In the genomic region with DNA sequence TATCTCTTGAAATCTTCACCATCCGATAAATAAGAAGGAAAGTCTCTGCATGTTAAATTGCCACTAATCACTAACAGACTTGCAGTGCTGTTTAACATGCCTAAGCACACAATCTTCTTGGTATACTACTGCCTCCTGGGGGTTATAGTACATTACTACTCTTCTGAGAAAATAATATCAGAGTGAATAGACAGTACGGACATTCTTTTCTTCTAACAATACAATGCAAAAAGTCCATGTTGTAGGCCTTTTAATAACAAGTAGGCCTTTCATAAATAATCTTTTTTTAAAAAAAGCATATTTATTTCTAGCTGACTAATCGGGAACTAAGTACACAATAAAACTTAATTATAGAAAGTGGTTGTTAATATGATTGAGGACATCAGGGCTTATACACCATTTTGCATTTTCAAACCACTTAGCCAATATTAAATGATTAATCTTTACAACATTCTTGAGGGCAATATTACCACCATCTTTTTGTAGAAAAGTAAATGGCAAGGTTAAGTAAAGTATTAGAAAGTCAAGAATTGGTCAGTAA, we compare ENCODE assay signal across 1 cellular context.
TF ChIP-seq lines count a peak whose summit lies in the region.

No MANE protein-coding gene starts in this region.

TF ChIP-seq in HEK293, 187 proteins besides CTCF, POLR2A, EP300 and RAD21 (continued from another document):
- TF ChIP-seq, protein P1, sequence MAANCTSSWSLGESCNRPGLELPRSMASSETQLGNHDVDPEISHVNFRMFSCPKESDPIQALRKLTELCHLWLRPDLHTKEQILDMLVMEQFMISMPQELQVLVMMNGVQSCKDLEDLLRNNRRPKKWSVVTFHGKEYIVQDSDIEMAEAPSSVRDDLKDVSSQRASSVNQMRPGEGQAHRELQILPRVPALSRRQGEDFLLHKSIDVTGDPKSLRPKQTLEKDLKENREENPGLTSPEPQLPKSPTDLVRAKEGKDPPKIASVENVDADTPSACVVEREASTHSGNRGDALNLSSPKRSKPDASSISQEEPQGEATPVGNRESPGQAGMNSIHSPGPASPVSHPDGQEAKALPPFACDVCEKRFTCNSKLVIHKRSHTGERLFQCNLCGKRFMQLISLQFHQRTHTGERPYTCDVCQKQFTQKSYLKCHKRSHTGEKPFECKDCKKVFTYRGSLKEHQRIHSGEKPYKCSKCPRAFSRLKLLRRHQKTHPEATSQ (tag by site-specific recombination; IDR thresholded peaks at IDR 0.05), result no peak
- TF ChIP-seq, protein P2, sequence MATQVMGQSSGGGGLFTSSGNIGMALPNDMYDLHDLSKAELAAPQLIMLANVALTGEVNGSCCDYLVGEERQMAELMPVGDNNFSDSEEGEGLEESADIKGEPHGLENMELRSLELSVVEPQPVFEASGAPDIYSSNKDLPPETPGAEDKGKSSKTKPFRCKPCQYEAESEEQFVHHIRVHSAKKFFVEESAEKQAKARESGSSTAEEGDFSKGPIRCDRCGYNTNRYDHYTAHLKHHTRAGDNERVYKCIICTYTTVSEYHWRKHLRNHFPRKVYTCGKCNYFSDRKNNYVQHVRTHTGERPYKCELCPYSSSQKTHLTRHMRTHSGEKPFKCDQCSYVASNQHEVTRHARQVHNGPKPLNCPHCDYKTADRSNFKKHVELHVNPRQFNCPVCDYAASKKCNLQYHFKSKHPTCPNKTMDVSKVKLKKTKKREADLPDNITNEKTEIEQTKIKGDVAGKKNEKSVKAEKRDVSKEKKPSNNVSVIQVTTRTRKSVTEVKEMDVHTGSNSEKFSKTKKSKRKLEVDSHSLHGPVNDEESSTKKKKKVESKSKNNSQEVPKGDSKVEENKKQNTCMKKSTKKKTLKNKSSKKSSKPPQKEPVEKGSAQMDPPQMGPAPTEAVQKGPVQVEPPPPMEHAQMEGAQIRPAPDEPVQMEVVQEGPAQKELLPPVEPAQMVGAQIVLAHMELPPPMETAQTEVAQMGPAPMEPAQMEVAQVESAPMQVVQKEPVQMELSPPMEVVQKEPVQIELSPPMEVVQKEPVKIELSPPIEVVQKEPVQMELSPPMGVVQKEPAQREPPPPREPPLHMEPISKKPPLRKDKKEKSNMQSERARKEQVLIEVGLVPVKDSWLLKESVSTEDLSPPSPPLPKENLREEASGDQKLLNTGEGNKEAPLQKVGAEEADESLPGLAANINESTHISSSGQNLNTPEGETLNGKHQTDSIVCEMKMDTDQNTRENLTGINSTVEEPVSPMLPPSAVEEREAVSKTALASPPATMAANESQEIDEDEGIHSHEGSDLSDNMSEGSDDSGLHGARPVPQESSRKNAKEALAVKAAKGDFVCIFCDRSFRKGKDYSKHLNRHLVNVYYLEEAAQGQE (tag by site-specific recombination; IDR thresholded peaks at IDR 0.05), result no peak
- TF ChIP-seq, protein P3, sequence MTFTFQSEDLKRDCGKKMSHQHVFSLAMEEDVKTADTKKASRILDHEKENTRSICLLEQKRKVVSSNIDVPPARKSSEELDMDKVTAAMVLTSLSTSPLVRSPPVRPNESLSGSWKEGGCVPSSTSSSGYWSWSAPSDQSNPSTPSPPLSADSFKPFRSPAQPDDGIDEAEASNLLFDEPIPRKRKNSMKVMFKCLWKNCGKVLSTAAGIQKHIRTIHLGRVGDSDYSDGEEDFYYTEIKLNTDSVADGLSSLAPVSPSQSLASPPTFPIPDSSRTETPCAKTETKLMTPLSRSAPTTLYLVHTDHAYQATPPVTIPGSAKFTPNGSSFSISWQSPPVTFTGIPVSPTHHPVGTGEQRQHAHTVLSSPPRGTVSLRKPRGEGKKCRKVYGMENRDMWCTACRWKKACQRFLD (tag by site-specific recombination; IDR thresholded peaks at IDR 0.05), result no peak
- no peak for TF ChIP-seq IKZF3 (tag by site-specific recombination; IDR thresholded peaks at IDR 0.05)
